Comparison of ENCODE assay signal across 20 cellular contexts in the genomic region with DNA sequence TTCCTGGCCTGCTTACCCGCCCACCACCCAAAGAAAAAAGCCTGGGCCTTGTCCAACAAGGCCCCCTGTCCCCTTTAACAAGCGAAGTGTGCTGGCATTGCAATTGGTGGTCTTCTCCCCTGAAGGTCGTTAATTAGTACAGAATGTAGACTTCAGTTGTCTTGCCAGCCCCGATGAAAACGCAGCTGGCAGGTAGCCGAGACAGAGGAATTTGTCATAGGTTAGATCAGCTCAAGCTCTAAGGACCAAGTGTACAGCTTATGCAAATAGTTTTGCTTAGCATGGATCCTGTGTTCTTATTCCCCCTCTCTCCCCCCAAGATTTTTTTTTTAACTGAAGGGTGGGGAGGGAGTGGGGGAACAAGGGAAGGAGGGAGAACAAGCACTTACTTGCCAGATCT.
"Had no signal": no experiment of that assay in that cellular context is flagged by ENCODE, and none has a peak within 500 bp of the region (broad histone marks: within the 10 kb centered on the region; RNA-seq: fewer than 3 reads in every experiment).

No MANE protein-coding gene starts in this region.

- H3K4me1 ChIP-seq: esophagus muscularis mucosa, gastroesophageal sphincter, heart left ventricle, upper lobe of right lung had no signal

- H3K9me3 Mint-ChIP-seq: immature natural killer cell; natural killer cell; stimulated activated naive CD8-positive, alpha-beta T cell treated with anti-CD3 and anti-CD28 coated beads, Interleukin-15, Interleukin-2, amounts not matched to agents 100 ng/mL and 50 ng/mL, for 24 hours; T-helper 1 cell treated with Interleukin-12 subunit alpha and Interleukin-12 subunit beta and Interleukin-4 antibody, amounts not matched to agents 30 μg/mL and 1 μg/mL, for 36 hours had no signal

- DNase-seq: activated CD4-positive, alpha-beta T cell treated with anti-CD3 and anti-CD28 coated beads for 1 hour; activated CD4-positive, alpha-beta T cell treated with anti-CD3 and anti-CD28 coated beads, Interleukin-2, amount 50 U/mL, for 4 hours; activated gamma-delta T cell; aorta; effector CD4-positive, alpha-beta T cell; heart left ventricle; immature natural killer cell; mesenchymal stem cell; natural killer cell; nucleus accumbens; posterior cingulate gyrus; stimulated activated CD8-positive, alpha-beta memory T cell treated with anti-CD3 and anti-CD28 coated beads, Interleukin-4, amount 100 ng/mL, for 48 hours; upper lobe of right lung; WERI-Rb-1 had no signal

- H3K36me3 ChIP-seq: esophagus muscularis mucosa, gastroesophageal sphincter, heart left ventricle, SJCRH30, suprapubic skin, upper lobe of right lung, WERI-Rb-1 had no signal

- H3K27ac ChIP-seq: esophagus muscularis mucosa, gastroesophageal sphincter, heart left ventricle, suprapubic skin, upper lobe of right lung, WERI-Rb-1 had no signal

- ATAC-seq: gastroesophageal sphincter, heart left ventricle, upper lobe of right lung had no signal

- H3K9me3 ChIP-seq: esophagus muscularis mucosa, gastroesophageal sphincter, heart left ventricle, suprapubic skin, upper lobe of right lung had no signal

- H3K4me3 Mint-ChIP-seq: immature natural killer cell; natural killer cell; stimulated activated naive CD8-positive, alpha-beta T cell treated with anti-CD3 and anti-CD28 coated beads, Interleukin-15, Interleukin-2, amounts not matched to agents 100 ng/mL and 50 ng/mL, for 24 hours; T-helper 1 cell treated with Interleukin-12 subunit alpha and Interleukin-12 subunit beta and Interleukin-4 antibody, amounts not matched to agents 30 μg/mL and 1 μg/mL, for 36 hours had no signal

- H3K36me3 Mint-ChIP-seq: immature natural killer cell, natural killer cell had no signal

- H3K27ac Mint-ChIP-seq: immature natural killer cell; natural killer cell; stimulated activated naive CD8-positive, alpha-beta T cell treated with anti-CD3 and anti-CD28 coated beads, Interleukin-15, Interleukin-2, amounts not matched to agents 100 ng/mL and 50 ng/mL, for 24 hours; T-helper 1 cell treated with Interleukin-12 subunit alpha and Interleukin-12 subunit beta and Interleukin-4 antibody, amounts not matched to agents 30 μg/mL and 1 μg/mL, for 36 hours had no signal

- H3K27me3 ChIP-seq: SJCRH30 had no signal

- H3K4me3 ChIP-seq: esophagus muscularis mucosa, gastroesophageal sphincter, heart left ventricle, SJCRH30, suprapubic skin, upper lobe of right lung had no signal
